ENCODE assay signal across 8 cellular contexts in genomic region chr21:14027235-14027869, GRCh38.
DNase-seq lines count a peak whose midpoint lies in the region; ATAC-seq and TF ChIP-seq lines count a peak whose summit lies in the region.
"Not testable (repeated sequence)": the region's sequence is repeated elsewhere in the genome, so short reads cannot be mapped to it uniquely, and the experiment has no call there.

No MANE protein-coding gene starts in this region.

- H3K36me3 ChIP-seq in HUES64 (ENCODE audit: insufficient read depth, low read length); OCI-LY3 (replicated peaks; ENCODE audit: low read depth, low read length): not testable (repeated sequence)

- H3K9me3 ChIP-seq in HUES64 (ENCODE audit: insufficient read depth, low read depth, low read length); OCI-LY3 (ENCODE audit: insufficient read depth, low read length); mononuclear cell (ENCODE audit: low read depth, low read length): not testable (repeated sequence)

- peak overlapping the region; percentile 91 for H3K9ac ChIP-seq in HUES64 (ENCODE audit: low read depth, low read length)
- peak overlapping the region; percentile 59 for H3K9ac ChIP-seq in OCI-LY3 (ENCODE audit: low read length)

- not testable (repeated sequence) for H3K27me3 ChIP-seq in HUES64 (ENCODE audit: insufficient read depth, low read length); OCI-LY3 (ENCODE audit: low read depth, low read length); mononuclear cell (ENCODE audit: insufficient read depth, low read length)

- peak overlapping the region; percentile 67 for H3K27ac ChIP-seq in HUES64 (ENCODE audit: low read depth, low read length)
- H3K27ac ChIP-seq in OCI-LY3 (ENCODE audit: low read length): not testable (repeated sequence)

- peak; percentile 100 for ATAC-seq in GM21526 (IDR thresholded peaks at IDR 0.05; ENCODE audit: low FRiP score, unreplicated experiment)

- H4K20me1 ChIP-seq in OCI-LY3 (ENCODE audit: insufficient read depth, low read length): not testable (repeated sequence)

- H3K4me2 ChIP-seq in OCI-LY3 (ENCODE audit: low read length): peak overlapping the region; percentile 60

- peak; percentile 75 for DNase-seq in DMS 273 treated with DMSO at 0.1 percent for 48 hours (lab: John Stamatoyannopoulos, UW)
- DNase-seq in activated T-cell treated with anti-CD3 and anti-CD28 coated beads for 4 hours: peak; percentile 71
- DNase-seq in epithelial cell of proximal tubule (ENCODE audit: low read depth): peak; percentile 38
- DNase-seq in stimulated activated CD8-positive, alpha-beta memory T cell treated with anti-CD3 and anti-CD28 coated beads, Interleukin-2, amount 100 ng/mL, for 48 hours (ENCODE audit: low read depth in 2 of 2): peak; percentile 70 to 83

- TF ChIP-seq CTCF in OCI-LY3 (IDR thresholded peaks at IDR 0.05; ENCODE audit: low read depth, low read length); epithelial cell of proximal tubule (conservative IDR thresholded peaks at IDR 0.05; ENCODE audit: low read depth, low read length): not testable (repeated sequence)

- H3K4me1 ChIP-seq in HUES64 (ENCODE audit: insufficient read depth, low read length); OCI-LY3 (ENCODE audit: low read length); mononuclear cell (ENCODE audit: insufficient read depth, low read length): not testable (repeated sequence)

- peak overlapping the region; percentile 79 for H3K4me3 ChIP-seq in HUES64 (ENCODE audit: low read length)
- H3K4me3 ChIP-seq in OCI-LY3 (ENCODE audit: low read length): peak overlapping the region; percentile 78
- peak overlapping the region; percentile 71 for H3K4me3 ChIP-seq in epithelial cell of proximal tubule (ENCODE audit: low read depth, low read length)
- H3K4me3 ChIP-seq in mononuclear cell (ENCODE audit: low read length): peak overlapping the region; percentile 39

- H2AFZ ChIP-seq in OCI-LY3 (ENCODE audit: low read depth, low read length): not testable (repeated sequence)

- under 1% methylated on average over 25 of the region's 37 CpGs for WGBS in HUES64

- peaks cover 14% of the 10 kb centered on the region for H3K79me2 ChIP-seq in OCI-LY3 (ENCODE audit: low read length)
